Comparison of ENCODE assay signal across 11 cellular contexts in genomic region chr1:228898582-228898992, GRCh38.
DNase-seq lines count a peak whose midpoint lies in the region; ATAC-seq and TF ChIP-seq lines count a peak whose summit lies in the region.
"Had no signal": no experiment of that assay in that cellular context is flagged by ENCODE, and none has a peak within 500 bp of the region (broad histone marks: within the 10 kb centered on the region; RNA-seq: fewer than 3 reads in every experiment).

No MANE protein-coding gene starts in this region.

- no peaks in the 10 kb centered on the region for H3K36me3 ChIP-seq in OCI-LY3 (replicated peaks; ENCODE audit: low read depth, low read length)
- no peaks in the 10 kb centered on the region for H3K36me3 ChIP-seq in spleen
- no peaks in the 10 kb centered on the region for H3K36me3 ChIP-seq in GM23338 (ENCODE audit: insufficient read depth)

- H3K4me2 ChIP-seq in OCI-LY3 (ENCODE audit: low read length) (peak overlapping the region; percentile 81), GM23338 (no peak overlapping the region)

- no peaks in the 10 kb centered on the region for H3K79me2 ChIP-seq in OCI-LY3 (ENCODE audit: low read length)
- no peaks in the 10 kb centered on the region for H3K79me2 ChIP-seq in GM23338 (replicated peaks; ENCODE audit: insufficient read depth)

- H3K9me2 ChIP-seq in GM23338 (ENCODE audit: insufficient read depth), result no peaks in the 10 kb centered on the region

- H3K27me3 ChIP-seq in OCI-LY3 (ENCODE audit: low read depth, low read length) (peaks cover 7% of the 10 kb centered on the region), spleen (replicated peaks in 1 of 7) (no peaks in the 10 kb centered on the region), GM23338 (ENCODE audit: insufficient read depth) (no peaks in the 10 kb centered on the region)

- no peak for TF ChIP-seq POLR2A in spleen (IDR thresholded peaks at IDR 0.05)

- no peaks in the 10 kb centered on the region for H3K9me3 ChIP-seq in OCI-LY3 (ENCODE audit: insufficient read depth, low read length)
- H3K9me3 ChIP-seq in spleen, result no peaks in the 10 kb centered on the region

- H3K27ac ChIP-seq in OCI-LY3 (ENCODE audit: low read length) (peak overlapping the region; percentile 67), spleen (no peak overlapping the region), GM23338 (ENCODE audit: low read depth) (no peak overlapping the region)

- no peak for TF ChIP-seq CTCF in OCI-LY3 (IDR thresholded peaks at IDR 0.05; ENCODE audit: low read depth, low read length)
- no peak for TF ChIP-seq CTCF in spleen (IDR thresholded peaks at IDR 0.05 in 8 of 11, conservative IDR thresholded peaks at IDR 0.05 in 3 of 11)
- no peak for TF ChIP-seq CTCF in GM23338 (conservative IDR thresholded peaks at IDR 0.05; ENCODE audit: low read depth in 2 of 2)

- H2AFZ ChIP-seq in OCI-LY3 (ENCODE audit: low read depth, low read length) (peak overlapping the region; percentile 99), GM23338 (no peak overlapping the region; the same call in 1 of the 2 replicates)

- H3K4me3 Mint-ChIP-seq in activated naive CD8-positive, alpha-beta T cell treated with anti-CD3 and anti-CD28 coated beads for 36 hours, result no peak overlapping the region
- no peak overlapping the region for H3K4me3 Mint-ChIP-seq in GM23338
- H3K4me3 Mint-ChIP-seq: T-helper 1 cell treated with Interleukin-12 subunit alpha and Interleukin-12 subunit beta and Interleukin-4 antibody, amounts not matched to agents 30 μg/mL and 1 μg/mL, for 36 hours had no signal

- no peaks in the 10 kb centered on the region for H3K27me3 Mint-ChIP-seq in activated naive CD8-positive, alpha-beta T cell treated with anti-CD3 and anti-CD28 coated beads for 36 hours
- peaks cover 11% of the 10 kb centered on the region for H3K27me3 Mint-ChIP-seq in GM23338 (ENCODE audit: insufficient read depth, low read depth, poor library complexity)

- no peaks in the 10 kb centered on the region for H3F3A ChIP-seq in GM23338 (replicated peaks; ENCODE audit: low read depth)

- H3K4me1 Mint-ChIP-seq in activated naive CD8-positive, alpha-beta T cell treated with anti-CD3 and anti-CD28 coated beads for 36 hours, result peaks cover 2% of the 10 kb centered on the region
- H3K4me1 Mint-ChIP-seq in GM23338, result peaks cover 24% of the 10 kb centered on the region

- intact Hi-C loops in spleen (cut with DNase I; ENCODE audit: low total_unique reads), result no loop called here

- peaks cover 26% of the 10 kb centered on the region for H3K4me1 ChIP-seq in OCI-LY3 (ENCODE audit: low read length)
- H3K4me1 ChIP-seq in spleen, result peaks cover 0 to 24% (median 4%) of the 10 kb centered on the region in 6 donors
- peaks cover 5% of the 10 kb centered on the region; the same call in 1 of the 2 replicates for H3K4me1 ChIP-seq in GM23338 (ENCODE audit: insufficient read depth)

- H3K27ac Mint-ChIP-seq in activated naive CD8-positive, alpha-beta T cell treated with anti-CD3 and anti-CD28 coated beads for 36 hours, result no peak overlapping the region
- H3K27ac Mint-ChIP-seq in GM23338, result no peak overlapping the region
- H3K27ac Mint-ChIP-seq: T-helper 1 cell treated with Interleukin-12 subunit alpha and Interleukin-12 subunit beta and Interleukin-4 antibody, amounts not matched to agents 30 μg/mL and 1 μg/mL, for 36 hours had no signal

- H4K20me1 ChIP-seq in OCI-LY3 (ENCODE audit: insufficient read depth, low read length) (no peaks in the 10 kb centered on the region), GM23338 (replicated peaks; ENCODE audit: insufficient read depth) (no peaks in the 10 kb centered on the region)

- ATAC-seq in HG03025 (IDR thresholded peaks at IDR 0.05; ENCODE audit: low FRiP score, unreplicated experiment) (peak; percentile 78), GM23338 (no peak)

- no peaks in the 10 kb centered on the region for H3K36me3 Mint-ChIP-seq in activated naive CD8-positive, alpha-beta T cell treated with anti-CD3 and anti-CD28 coated beads for 36 hours
- H3K36me3 Mint-ChIP-seq in GM23338 (ENCODE audit: low read depth), result no peaks in the 10 kb centered on the region

- H3K4me3 ChIP-seq in OCI-LY3 (ENCODE audit: low read length), result peak overlapping the region; percentile 48
- H3K4me3 ChIP-seq in spleen, result no peak overlapping the region
- H3K4me3 ChIP-seq in GM23338, result no peak overlapping the region

- DNase-seq in GM19238 (ENCODE audit: insufficient read length, low spot score) (peak; percentile 26), spleen (peak; percentile 74), amniotic stem cell (lab: John Stamatoyannopoulos, UW) (no peak), GM23338 (ENCODE audit: low spot score) (no peak), T-helper 9 cell (no peak)
- DNase-seq in activated naive CD8-positive, alpha-beta T cell treated with anti-CD3 and anti-CD28 coated beads for 36 hours, result no peak
- DNase-seq: activated effector memory CD4-positive, alpha-beta T cell treated with anti-CD3 and anti-CD28 coated beads, Interleukin-2, amount 50 U/mL, for 16 hours; NCI-H1930 had no signal

- 33 to 56% (median 42%) methylated on average over 5 to 8 of the region's 8 CpGs for WGBS in spleen, 5 donors

- H3K9me3 Mint-ChIP-seq in activated naive CD8-positive, alpha-beta T cell treated with anti-CD3 and anti-CD28 coated beads for 36 hours, result no peaks in the 10 kb centered on the region
- H3K9me3 Mint-ChIP-seq in GM23338, result no peaks in the 10 kb centered on the region; the same call in 2 of the 3 replicates
- H3K9me3 Mint-ChIP-seq: T-helper 1 cell treated with Interleukin-12 subunit alpha and Interleukin-12 subunit beta and Interleukin-4 antibody, amounts not matched to agents 30 μg/mL and 1 μg/mL, for 36 hours had no signal

- H3K9ac ChIP-seq in OCI-LY3 (ENCODE audit: low read length), result peak overlapping the region; percentile 57; the same call in 1 of the 2 replicates

TF ChIP-seq in GM23338, 12 proteins besides CTCF, POLR2A, EP300 and RAD21:
- TF ChIP-seq REST (IDR thresholded peaks at IDR 0.05; ENCODE audit: unreplicated experiment), result no peak

Comparison
In these comparisons a context has a peak if more than half of its experiments do, and no peak if none do; other contexts are left out.
1. DNase-seq: peak in GM19238 (single experiment) and spleen (single experiment); none in amniotic stem cell (single experiment), activated naive CD8-positive, alpha-beta T cell treated with anti-CD3 and anti-CD28 coated beads for 36 hours (single experiment), GM23338 (single experiment) and T-helper 9 cell (single experiment).